1 cellular context compared by ENCODE assay signal in genomic region chr22:49869091-49869830, GRCh38.
A peak's percentile ranks its signal among the peaks of the same experiment; 100 is the strongest.
TF ChIP-seq lines count a peak whose summit lies in the region.

No MANE protein-coding gene starts in this region.

TF ChIP-seq in HepG2, 621 proteins besides CTCF, POLR2A, EP300 and RAD21:
- TF ChIP-seq ZNF362 (CRISPR knock-in tag; IDR thresholded peaks at IDR 0.05; ENCODE audit: borderline replicate concordance) = no peak
- no peak for TF ChIP-seq SAP130 (CRISPR knock-in tag; IDR thresholded peaks at IDR 0.05; ENCODE audit: low read depth)
- peak; percentile 73; the same call in 1 of the 2 replicates for TF ChIP-seq ZBTB38 (CRISPR knock-in tag; IDR thresholded peaks at IDR 0.05)
- TF ChIP-seq ZBTB33 (CRISPR knock-in tag; IDR thresholded peaks at IDR 0.05) = peak; percentile 88
- peak; percentile 15; the same call in 1 of the 2 replicates for TF ChIP-seq ZNF687 (CRISPR knock-in tag; IDR thresholded peaks at IDR 0.05)
- peak; percentile 98 for TF ChIP-seq ZNF317 (CRISPR knock-in tag; IDR thresholded peaks at IDR 0.05)
